In genomic region chr12:26791328-26791791, GRCh38 we compare ENCODE assay signal across 9 cellular contexts. TPM values are rescaled to one million over a fixed set of nuclear protein-coding genes. Genes with fewer than 3 reads are reported as not detected.
DNase-seq lines count a peak whose midpoint lies in the region; ATAC-seq and TF ChIP-seq lines count a peak whose summit lies in the region.
"Had no signal": no experiment of that assay in that cellular context is flagged by ENCODE, and none has a peak within 500 bp of the region (broad histone marks: within the 10 kb centered on the region; RNA-seq: fewer than 3 reads in every experiment).

No MANE protein-coding gene starts in this region.

- peaks cover 20% of the 10 kb centered on the region for H3K36me3 Mint-ChIP-seq in activated B cell treated with CpG ODN at 0.5 μM for 24 hours (ENCODE audit: low read depth)
- peaks cover 15 to 20% of the 10 kb centered on the region in 2 donors for H3K36me3 Mint-ChIP-seq in naive B cell

- POLR2A ChIA-PET in activated B cell treated with CpG ODN at 0.5 μM for 24 hours (lab: Charles Lee): interaction anchor here (0.7 to 1.3 kb wide), 3 partner anchors 41 to 45 kb away, joined by 4 to 7 read pairs (median 5); partner anchors contain the start of gene ITPR2

- no peaks in the 10 kb centered on the region for H3K9me3 ChIP-seq in gastroesophageal sphincter

- no peaks in the 10 kb centered on the region for H3K27me3 ChIP-seq in gastroesophageal sphincter

- H3K9me3 Mint-ChIP-seq in activated B cell treated with CpG ODN at 0.5 μM for 24 hours (no peaks in the 10 kb centered on the region), naive B cell (no peaks in the 10 kb centered on the region)

- H3K4me1 ChIP-seq in gastroesophageal sphincter: peaks cover 6 to 61% (median 7%) of the 10 kb centered on the region in 3 donors

- peak overlapping the region in 1 of 4 donors; percentile 41 for H3K27ac ChIP-seq in gastroesophageal sphincter

- no peak for DNase-seq in activated B cell treated with CpG ODN at 0.5 μM for 24 hours
- peak; percentile 46 for DNase-seq in naive B cell
- DNase-seq in activated CD4-positive, alpha-beta T cell treated with anti-CD3 and anti-CD28 coated beads, Interleukin-2, amount 50 U/mL, for 1 hour: no peak
- no peak for DNase-seq in NCI-H524 (lab: John Stamatoyannopoulos, UW)
- DNase-seq: NCI-H345 had no signal

- intact Hi-C loops in activated B cell treated with CpG ODN at 0.5 μM for 24 hours (cut with micrococcal nuclease): loop anchor here (1.0 to 2.0 kb wide), 2 partner anchors 41 kb away; partner anchors contain the start of gene ITPR2

- ATAC-seq in GM18858 (IDR thresholded peaks at IDR 0.05; ENCODE audit: unreplicated experiment) (peak; percentile 69), HG03066 (IDR thresholded peaks at IDR 0.05; ENCODE audit: low read depth, unreplicated experiment) (peak; percentile 62), activated B cell treated with CpG ODN at 0.5 μM for 24 hours (ENCODE audit: low read depth) (peak; percentile 75), naive B cell (ENCODE audit: low read depth in 2 of 2) (peak; percentile 97 to 98), gastroesophageal sphincter (no peak), GM19397 (IDR thresholded peaks at IDR 0.05; ENCODE audit: unreplicated experiment) (no peak)

- H3K27me3 Mint-ChIP-seq in activated B cell treated with CpG ODN at 0.5 μM for 24 hours (no peaks in the 10 kb centered on the region), naive B cell (no peaks in the 10 kb centered on the region)

- H3K4me1 Mint-ChIP-seq in activated B cell treated with CpG ODN at 0.5 μM for 24 hours (peaks cover 26% of the 10 kb centered on the region), naive B cell (peaks cover 15 to 22% (median 19%) of the 10 kb centered on the region in 3 donors)

- no peak for TF ChIP-seq CTCF in activated B cell treated with CpG ODN at 0.5 μM for 24 hours (IDR thresholded peaks at IDR 0.05)
- TF ChIP-seq CTCF in gastroesophageal sphincter (IDR thresholded peaks at IDR 0.05): no peak

- no peak for TF ChIP-seq EP300 in gastroesophageal sphincter (IDR thresholded peaks at IDR 0.05)

- CTCF ChIA-PET in activated B cell treated with CpG ODN at 0.5 μM for 24 hours (lab: Charles Lee): no interaction called here

- no peak for TF ChIP-seq POLR2A in gastroesophageal sphincter (IDR thresholded peaks at IDR 0.05)

- no peak overlapping the region for H3K4me3 Mint-ChIP-seq in activated B cell treated with CpG ODN at 0.5 μM for 24 hours
- peak overlapping the region in 4 of 8 donors; percentile 9 to 55 (median 42) for H3K4me3 Mint-ChIP-seq in naive B cell

- peak overlapping the region; percentile 46 for H3K27ac Mint-ChIP-seq in activated B cell treated with CpG ODN at 0.5 μM for 24 hours
- H3K27ac Mint-ChIP-seq in naive B cell: peak overlapping the region; percentile 14 to 52 (median 34)

- no peak overlapping the region for H3K4me3 ChIP-seq in gastroesophageal sphincter

- H3K36me3 ChIP-seq in gastroesophageal sphincter: no peaks in the 10 kb centered on the region

RNA-seq across cellular contexts. Expression of gene ITPR2, which starts 41.6 kb away (rescaled TPM):
- total RNA-seq in activated B cell treated with CpG ODN at 0.5 μM for 24 hours (66.3 and 74.5 TPM in 2 replicates), gastroesophageal sphincter (10 to 100 TPM; 30.8 to 63.0 (median 44.4) TPM)
- 10 to 100 TPM in 5 of 6 donors, 1 to 10 TPM in 1; 6.7 to 23.6 (median 20.6) TPM for polyA plus RNA-seq in naive B cell (ENCODE audit: low read depth in 6 of 6)

Comparison
In these comparisons a context has a peak if more than half of its experiments do, and no peak if none do; other contexts are left out.
1. ATAC-seq: peak in GM18858 (single experiment), HG03066 (single experiment), activated B cell treated with CpG ODN at 0.5 μM for 24 hours (single experiment) and naive B cell (2 of 2); none in gastroesophageal sphincter (single experiment) and GM19397 (single experiment).